Comparison of ENCODE assay signal across 10 cellular contexts in genomic region chr14:73461478-73462077, GRCh38. TPM values are rescaled to one million over a fixed set of nuclear protein-coding genes. Genes with fewer than 3 reads are reported as not detected.
A peak's percentile ranks its signal among the peaks of the same experiment; 100 is the strongest.
DNase-seq lines count a peak whose midpoint lies in the region; ATAC-seq, FAIRE-seq and TF ChIP-seq lines count a peak whose summit lies in the region.
"Had no signal": no experiment of that assay in that cellular context is flagged by ENCODE, and none has a peak within 500 bp of the region (broad histone marks: within the 10 kb centered on the region; RNA-seq: fewer than 3 reads in every experiment).

No MANE protein-coding gene starts in this region.

- peaks cover 0 to 3% (median 0%) of the 10 kb centered on the region in 7 donors for H3K9me3 Mint-ChIP-seq in CD14-positive monocyte
- H3K9me3 Mint-ChIP-seq in CD4-positive, alpha-beta memory T cell: no peaks in the 10 kb centered on the region

- H3K27me3 Mint-ChIP-seq in CD14-positive monocyte (ENCODE audit: low read depth in 3 of 3): peaks cover 0 to 5% (median 0%) of the 10 kb centered on the region in 3 donors
- no peaks in the 10 kb centered on the region for H3K27me3 Mint-ChIP-seq in CD4-positive, alpha-beta memory T cell

- H3K27me3 ChIP-seq in H1 (replicated peaks in 1 of 4; ENCODE audit: control insufficient read depth in 3 of 4, extremely low read depth in 1 of 4, insufficient read depth in 3 of 4, low read length in 3 of 4): no peaks in the 10 kb centered on the region
- no peaks in the 10 kb centered on the region for H3K27me3 ChIP-seq in osteoblast (ENCODE audit: insufficient read depth, low read length)
- no peaks in the 10 kb centered on the region for H3K27me3 ChIP-seq in CD4-positive, alpha-beta memory T cell (ENCODE audit: insufficient read depth, low read length)

- H2BK12ac ChIP-seq in H1 (ENCODE audit: low read depth, low read length): no peak overlapping the region

- H2BK120ac ChIP-seq in H1 (replicated peaks; ENCODE audit: low read depth, low read length): no peak overlapping the region

- no peak for FAIRE-seq in H1 (lab: Jason Lieb, UNC)
- FAIRE-seq: G401.6 had no signal

- H2BK20ac ChIP-seq in H1 (ENCODE audit: low read length): no peak overlapping the region

- no peaks in the 10 kb centered on the region for H4K20me1 ChIP-seq in H1 (replicated peaks in 1 of 2; ENCODE audit: control insufficient read depth in 1 of 2, insufficient read depth in 2 of 2, low read length in 2 of 2)
- H4K20me1 ChIP-seq in osteoblast (ENCODE audit: insufficient read depth, low read length): peaks cover 6% of the 10 kb centered on the region

- H3K4me2 ChIP-seq in H1 (ENCODE audit: insufficient read depth in 1 of 2, low read depth in 2 of 2, low read length in 2 of 2): no peak overlapping the region
- peak overlapping the region; percentile 89 for H3K4me2 ChIP-seq in osteoblast (ENCODE audit: insufficient read depth, low read length)

- H3K36me3 Mint-ChIP-seq in CD14-positive monocyte: peaks cover 16 to 25% of the 10 kb centered on the region in 2 donors
- H3K36me3 Mint-ChIP-seq in CD4-positive, alpha-beta memory T cell: peaks cover 0 to 6% of the 10 kb centered on the region in 2 donors

- peaks cover 81% of the 10 kb centered on the region for H3K4me1 Mint-ChIP-seq in CD14-positive monocyte
- peaks cover 27 to 51% (median 37%) of the 10 kb centered on the region in 4 donors for H3K4me1 Mint-ChIP-seq in CD4-positive, alpha-beta memory T cell

- H3K4me3 Mint-ChIP-seq in CD14-positive monocyte: peak overlapping the region; percentile 87 to 92
- H3K4me3 Mint-ChIP-seq in CD4-positive, alpha-beta memory T cell: no peak overlapping the region

- H2BK15ac ChIP-seq in H1 (ENCODE audit: low read length): no peak overlapping the region

- H2AK5ac ChIP-seq in H1 (ENCODE audit: low read depth, low read length): no peak overlapping the region

- 77% methylated on average over 7 of the region's 7 CpGs; no CpG with 5 or more reads in 1 of the 2 experiments for WGBS in H1 (ENCODE audit: extremely low coverage in 1 of 2, insufficient coverage in 1 of 2, insufficient read length in 1 of 2, insufficient replicate concordance in 2 of 2, low coverage in 1 of 2, low lambda C conversion rate in 2 of 2, missing lambda C conversion rate in 1 of 2), 2 experiments

- no peak overlapping the region for H4K91ac ChIP-seq in H1 (replicated peaks; ENCODE audit: insufficient read length, low read length)

- H3K23me2 ChIP-seq in H1 (ENCODE audit: low read depth, low read length): peaks cover 5% of the 10 kb centered on the region

- H4K5ac ChIP-seq in H1 (ENCODE audit: insufficient read length, low read depth, low read length): no peak overlapping the region

- no peak for TF ChIP-seq POLR2A in H1 (IDR thresholded peaks at IDR 0.05; ENCODE audit: control extremely low read depth in 1 of 2, low read depth in 2 of 2, low read length in 2 of 2)

- TF ChIP-seq EP300 in H1 (IDR thresholded peaks at IDR 0.05; ENCODE audit: borderline replicate concordance in 1 of 2, low read depth in 2 of 2, low read length in 2 of 2): no peak

- peak overlapping the region; percentile 99 to 100 (median 99) for H3K27ac Mint-ChIP-seq in CD14-positive monocyte
- H3K27ac Mint-ChIP-seq in CD4-positive, alpha-beta memory T cell: peak overlapping the region in 1 of 7 donors; percentile 54

- H3K27ac ChIP-seq in H1 (ENCODE audit: low read depth, low read length): no peak overlapping the region
- peak overlapping the region; percentile 88 for H3K27ac ChIP-seq in osteoblast (ENCODE audit: low read depth, low read length)
- H3K27ac ChIP-seq in CD4-positive, alpha-beta memory T cell (ENCODE audit: low read depth, low read length): no peak overlapping the region

- no peak for TF ChIP-seq CTCF in CD14-positive monocyte (IDR thresholded peaks at IDR 0.05)
- TF ChIP-seq CTCF in H1 (IDR thresholded peaks at IDR 0.05; ENCODE audit: control extremely low read depth in 1 of 3, insufficient read depth in 1 of 3, low read depth in 1 of 3, low read length in 3 of 3): no peak
- TF ChIP-seq CTCF in osteoblast (IDR thresholded peaks at IDR 0.05; ENCODE audit: extremely low read depth, low read depth, low read length): no peak

- CTCF ChIA-PET in H1 (lab: Charles Lee; ENCODE audit: partially characterized antibody): interaction anchor here (1.0 to 2.8 kb wide), 4 partner anchors 11 to 289 kb away, joined by 3 to 24 read pairs (median 4); no protein-coding TSS in a partner anchor
- CTCF ChIA-PET in CD4-positive, alpha-beta memory T cell (lab: Charles Lee; ENCODE audit: partially characterized antibody): interaction anchor here (2.8 to 4.5 kb wide), 2 partner anchors 11 to 167 kb away, joined by 8 to 28 read pairs; no protein-coding TSS in a partner anchor

- no peak overlapping the region for H2BK5ac ChIP-seq in H1 (ENCODE audit: low read depth, low read length)

- no peak overlapping the region for H3K9ac ChIP-seq in H1 (replicated peaks in 1 of 4; ENCODE audit: extremely low read depth in 1 of 4, low read depth in 3 of 4, low read length in 3 of 4)

- H3K79me1 ChIP-seq in H1 (ENCODE audit: low read depth, low read length): peaks cover 2% of the 10 kb centered on the region; the same call in 1 of the 2 replicates

- no peak overlapping the region for H3K14ac ChIP-seq in H1 (ENCODE audit: insufficient read length)

- H3K23ac ChIP-seq in H1 (ENCODE audit: insufficient read length): no peak overlapping the region

- POLR2A ChIA-PET in H1 (lab: Charles Lee; ENCODE audit: partially characterized antibody): interaction anchor here (0.8 to 1.9 kb wide), 3 partner anchors 11 to 195 kb away, joined by 3 to 5 read pairs (median 5); partner anchors contain the start of gene RIOX1
- POLR2A ChIA-PET in CD4-positive, alpha-beta memory T cell (lab: Charles Lee; ENCODE audit: partially characterized antibody): no interaction called here

- TF ChIP-seq RAD21 in H1 (IDR thresholded peaks at IDR 0.05 in 1 of 2, conservative IDR thresholded peaks at IDR 0.05 in 1 of 2; ENCODE audit: low read depth in 2 of 2, low read length in 2 of 2): no peak

- H3K56ac ChIP-seq in H1 (replicated peaks; ENCODE audit: insufficient read length, low read depth, low read length): no peak overlapping the region

- no peak overlapping the region for H3K18ac ChIP-seq in H1 (ENCODE audit: extremely low read depth, low read length)

- H2AFZ ChIP-seq in H1 (ENCODE audit: low read length) (peak overlapping the region; percentile 74; the same call in 1 of the 2 replicates), osteoblast (ENCODE audit: low read length) (peak overlapping the region; percentile 21)

- no peak overlapping the region for H3K4ac ChIP-seq in H1 (replicated peaks; ENCODE audit: insufficient read length, low read depth, low read length)

- intact Hi-C loops in CD14-positive monocyte (cut with micrococcal nuclease): no loop called here
- intact Hi-C loops in CD4-positive, alpha-beta memory T cell (cut with micrococcal nuclease): no loop called here

- H4K8ac ChIP-seq in H1 (ENCODE audit: extremely low read depth, insufficient read depth, low read length): no peak overlapping the region

- H3K9me3 ChIP-seq in H1 (ENCODE audit: insufficient read depth in 2 of 2, low read depth in 1 of 2, low read length in 1 of 2) (no peaks in the 10 kb centered on the region), osteoblast (ENCODE audit: low read depth, low read length) (no peaks in the 10 kb centered on the region)
- H3K9me3 ChIP-seq in CD4-positive, alpha-beta memory T cell (ENCODE audit: control insufficient read depth in 1 of 2, low read length in 2 of 2): no peaks in the 10 kb centered on the region

- no peak for ATAC-seq in GM21619 (IDR thresholded peaks at IDR 0.05; ENCODE audit: unreplicated experiment)

- H3K36me3 ChIP-seq in H1 (ENCODE audit: control insufficient read depth in 2 of 4, insufficient read depth in 4 of 4, low read length in 3 of 4) (no peaks in the 10 kb centered on the region), osteoblast (ENCODE audit: insufficient read depth, low read length) (no peaks in the 10 kb centered on the region)
- no peaks in the 10 kb centered on the region for H3K36me3 ChIP-seq in CD4-positive, alpha-beta memory T cell (ENCODE audit: insufficient read depth, low read length)

- DNase-seq in CD14-positive monocyte (ENCODE audit: low spot score): no peak
- DNase-seq in NCI-H69 (lab: John Stamatoyannopoulos, UW): peak; percentile 68
- DNase-seq in H1 (ENCODE audit: low read depth in 1 of 2, low spot score in 2 of 2): no peak
- no peak for DNase-seq in osteoblast (ENCODE audit: insufficient read length, low spot score, missing footprints)
- no peak for DNase-seq in activated naive CD4-positive, alpha-beta T cell treated with anti-CD3 and anti-CD28 coated beads, Interleukin-2, amount 50 U/mL, for 16 hours
- DNase-seq in CD4-positive, alpha-beta memory T cell: no peak
- DNase-seq in SKM-1 (lab: John Stamatoyannopoulos, UW; ENCODE audit: unreplicated experiment): no peak
- DNase-seq: retina had no signal

- peaks cover 0 to 9% of the 10 kb centered on the region in 2 experiments; a peak in 2 of 4 replicates for H3K79me2 ChIP-seq in H1 (ENCODE audit: control insufficient read depth in 1 of 2, insufficient read depth in 2 of 2, low read length in 2 of 2)
- H3K79me2 ChIP-seq in osteoblast (ENCODE audit: insufficient read depth, low read length): peaks cover 26% of the 10 kb centered on the region

- peaks cover 0 to 7% (median 3%) of the 10 kb centered on the region in 4 experiments; a peak in 3 of 7 replicates for H3K4me1 ChIP-seq in H1 (replicated peaks in 1 of 4; ENCODE audit: control insufficient read depth in 3 of 4, insufficient read depth in 4 of 4, low read length in 3 of 4)
- peaks cover 83% of the 10 kb centered on the region for H3K4me1 ChIP-seq in osteoblast (ENCODE audit: insufficient read depth, low read length)
- H3K4me1 ChIP-seq in CD4-positive, alpha-beta memory T cell (ENCODE audit: insufficient read depth, low read length): peaks cover 34% of the 10 kb centered on the region

- H3K4me3 ChIP-seq in H1 (ENCODE audit: extremely low read depth in 1 of 4, insufficient read depth in 2 of 4, low read depth in 3 of 4, low read length in 4 of 4) (no peak overlapping the region), osteoblast (ENCODE audit: insufficient read depth, low read length) (peak overlapping the region; percentile 59)
- H3K4me3 ChIP-seq in CD4-positive, alpha-beta memory T cell (ENCODE audit: low read length in 2 of 2): no peak overlapping the region

RNA-seq across cellular contexts. Expression of gene NUMB, which starts 3.2 kb away (rescaled TPM):
- 100 to 1,000 TPM in 1 of 2 donors, 10 to 100 TPM in 1; 83.4 to 126 TPM for polyA plus RNA-seq in CD14-positive monocyte
- total RNA-seq in H1 (2021; fragmentation: NEBNext Ultra II Directional; extraction: Animal tissue kit (Norgen Biotek cat#: 25700)): 44.3 and 54.3 TPM in 2 replicates
- polyA plus RNA-seq in H1 (2011; rRNA removed): 78.1 and 88.3 TPM in 2 replicates
- 58.1 TPM for polyA plus RNA-seq in H1 (2011; cell fraction: cytosol; rRNA removed)
- polyA plus RNA-seq in H1 (2011; cell fraction: nucleus; rRNA removed): 121 TPM
- polyA plus RNA-seq in H1 (2012, experiment 1 of 2): 31.8 to 40.4 TPM (median 38.1 TPM) in 4 replicates
- polyA plus RNA-seq in H1 (2012, experiment 2 of 2): 7.8 TPM
- polyA plus RNA-seq in H1 (2013, experiment 1 of 2): 46.7 TPM
- 45.9 TPM for polyA plus RNA-seq in H1 (2013, experiment 2 of 2)
- polyA minus RNA-seq in H1 (2011; rRNA and poly(A)+ RNA removed): 115 and 132 TPM in 2 replicates
- polyA minus RNA-seq in H1 (2011; cell fraction: cytosol; rRNA and poly(A)+ RNA removed): 37.5 TPM
- polyA minus RNA-seq in H1 (2011; cell fraction: nucleus; rRNA and poly(A)+ RNA removed): 91.3 TPM
- 52.5 and 55.7 TPM in 2 replicates for total RNA-seq in osteoblast
- total RNA-seq in CD4-positive, alpha-beta memory T cell: 10 to 100 TPM; 45.3 to 47.3 TPM
- 10 to 100 TPM; 31.1 to 46.1 TPM for polyA plus RNA-seq in CD4-positive, alpha-beta memory T cell

RNA-seq across cellular contexts. Expression of gene RIOX1, which starts 29.2 kb away (rescaled TPM):
- 1 to 10 TPM; 5.4 to 6.6 TPM for polyA plus RNA-seq in CD14-positive monocyte
- total RNA-seq in H1 (2021; fragmentation: NEBNext Ultra II Directional; extraction: Animal tissue kit (Norgen Biotek cat#: 25700)): 31.6 and 34.4 TPM in 2 replicates
- polyA plus RNA-seq in H1 (2011; rRNA removed): 27.2 and 36.3 TPM in 2 replicates
- 27.5 TPM for polyA plus RNA-seq in H1 (2011; cell fraction: cytosol; rRNA removed)
- 28.0 TPM for polyA plus RNA-seq in H1 (2011; cell fraction: nucleus; rRNA removed)
- 24.3 to 27.5 TPM (median 25.4 TPM) in 4 replicates for polyA plus RNA-seq in H1 (2012, experiment 1 of 2)
- polyA plus RNA-seq in H1 (2012, experiment 2 of 2): 24.0 TPM
- 16.0 TPM for polyA plus RNA-seq in H1 (2013, experiment 1 of 2)
- polyA plus RNA-seq in H1 (2013, experiment 2 of 2): 16.0 TPM
- 21.3 and 24.6 TPM in 2 replicates for polyA minus RNA-seq in H1 (2011; rRNA and poly(A)+ RNA removed)
- polyA minus RNA-seq in H1 (2011; cell fraction: cytosol; rRNA and poly(A)+ RNA removed): 29.1 TPM
- polyA minus RNA-seq in H1 (2011; cell fraction: nucleus; rRNA and poly(A)+ RNA removed): 26.9 TPM
- total RNA-seq in osteoblast: 19.2 and 21.7 TPM in 2 replicates
- total RNA-seq in CD4-positive, alpha-beta memory T cell: 10 to 100 TPM; 34.8 to 37.0 TPM
- polyA plus RNA-seq in CD4-positive, alpha-beta memory T cell: 10 to 100 TPM; 19.9 to 39.2 TPM

Comparison
In these comparisons a context has a peak if more than half of its experiments do, and no peak if none do; other contexts are left out.
1. H3K4me3 Mint-ChIP-seq: peak in CD14-positive monocyte (2 of 2); none in CD4-positive, alpha-beta memory T cell (0 of 8).